Comparison of ENCODE assay signal across 18 cellular contexts in the genomic region with DNA sequence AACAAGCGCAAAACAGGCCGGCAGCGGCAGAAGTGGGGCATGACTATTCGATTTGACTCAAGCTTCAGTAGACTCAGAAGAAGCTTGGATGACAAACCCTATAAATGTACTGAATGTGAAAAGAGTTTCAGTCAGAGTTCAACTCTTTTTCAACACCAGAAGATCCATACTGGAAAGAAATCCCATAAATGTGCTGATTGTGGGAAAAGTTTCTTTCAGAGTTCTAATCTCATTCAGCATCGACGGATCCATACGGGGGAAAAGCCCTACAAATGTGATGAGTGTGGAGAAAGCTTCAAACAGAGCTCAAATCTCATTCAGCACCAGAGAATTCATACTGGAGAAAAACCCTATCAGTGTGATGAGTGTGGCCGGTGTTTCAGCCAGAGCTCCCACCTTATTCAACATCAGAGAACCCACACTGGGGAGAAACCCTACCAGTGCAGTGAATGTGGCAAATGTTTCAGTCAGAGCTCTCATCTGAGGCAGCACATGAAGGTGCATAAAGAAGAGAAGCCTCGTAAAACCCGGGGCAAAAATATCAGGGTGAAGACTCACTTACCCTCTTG. TPM values are rescaled to one million over a fixed set of nuclear protein-coding genes. Genes with fewer than 3 reads are reported as not detected.
A peak's percentile ranks its signal among the peaks of the same experiment; 100 is the strongest.
DNase-seq lines count a peak whose midpoint lies in the region; ATAC-seq and TF ChIP-seq lines count a peak whose summit lies in the region.
"Had no signal": no experiment of that assay in that cellular context is flagged by ENCODE, and none has a peak within 500 bp of the region (broad histone marks: within the 10 kb centered on the region; RNA-seq: fewer than 3 reads in every experiment).

No MANE protein-coding gene starts in this region.

- H3K9me3 ChIP-seq in IMR-90 (ENCODE audit: control insufficient read depth, insufficient read depth, low read length) = no peaks in the 10 kb centered on the region

- TF ChIP-seq CTCF in IMR-90 (conservative IDR thresholded peaks at IDR 0.05; ENCODE audit: low read depth, low read length) (no peak), neural crest cell (conservative IDR thresholded peaks at IDR 0.05) (no peak)

- H3K27me3 ChIP-seq in IMR-90 (ENCODE audit: control insufficient read depth, insufficient read depth, low read length) = no peaks in the 10 kb centered on the region

- H3K4me3 Mint-ChIP-seq in activated T-cell treated with anti-CD3 and anti-CD28 coated beads, Interleukin-2, amount 50 U/mL, for 4 hours = peak overlapping the region; percentile 25
- no peak overlapping the region for H3K4me3 Mint-ChIP-seq in central memory CD8-positive, alpha-beta T cell
- H3K4me3 Mint-ChIP-seq in neural crest cell = peak overlapping the region; percentile 89

- no peak for TF ChIP-seq RAD21 in IMR-90 (IDR thresholded peaks at IDR 0.05; ENCODE audit: low read length)

- H3K23ac ChIP-seq in IMR-90 (ENCODE audit: low read depth, low read length) = no peak overlapping the region

- peaks cover 6% of the 10 kb centered on the region for H3K36me3 ChIP-seq in IMR-90 (ENCODE audit: control insufficient read depth, insufficient read depth, low read length)

- no peak overlapping the region for H4K5ac ChIP-seq in IMR-90 (ENCODE audit: low read depth, low read length)

- POLR2A ChIA-PET in IMR-90 (lab: Charles Lee; ENCODE audit: unreplicated experiment) = interaction anchor here (0.7 kb wide), 1 partner anchor 25 kb away, joined by 3 read pairs; a partner anchor contains a TSS

- H3K27me3 Mint-ChIP-seq in activated T-cell treated with anti-CD3 and anti-CD28 coated beads, Interleukin-2, amount 50 U/mL, for 4 hours (ENCODE audit: low read depth) = no peaks in the 10 kb centered on the region
- H3K27me3 Mint-ChIP-seq in central memory CD8-positive, alpha-beta T cell = no peaks in the 10 kb centered on the region
- H3K27me3 Mint-ChIP-seq in neural crest cell (ENCODE audit: low read depth) = no peaks in the 10 kb centered on the region
- H3K27me3 Mint-ChIP-seq: CD4-positive, alpha-beta T cell had no signal

- H3K18ac ChIP-seq in IMR-90 (ENCODE audit: low read depth, low read length) = no peak overlapping the region

- H2AK9ac ChIP-seq in IMR-90 (replicated peaks; ENCODE audit: low read depth, low read length, poor library complexity) = no peak overlapping the region

- H3K79me1 ChIP-seq in IMR-90 (ENCODE audit: low read depth in 1 of 2, low read length in 2 of 2) = peaks cover 16 to 42% of the 10 kb centered on the region in 2 experiments

- no peak overlapping the region for H3K56ac ChIP-seq in IMR-90 (ENCODE audit: extremely low read depth, insufficient read depth, low read length)

- H3K9ac ChIP-seq in IMR-90 (ENCODE audit: low read depth, low read length) = no peak overlapping the region
- H3K9ac ChIP-seq: GM23248 had no signal

- H4K8ac ChIP-seq in IMR-90 (ENCODE audit: low read depth in 2 of 2, low read length in 2 of 2) = no peak overlapping the region

- BruUV-seq in IMR-90 (replicated peaks; lab: Mats Ljungman, UMichigan) = TSS peak; percentile 73

- H2BK15ac ChIP-seq in IMR-90 (ENCODE audit: low read depth, low read length) = no peak overlapping the region

- no peak overlapping the region for H3K27ac ChIP-seq in IMR-90 (ENCODE audit: insufficient read depth, low read length)
- H3K27ac ChIP-seq: GM23248 had no signal

- H3K14ac ChIP-seq in IMR-90 (replicated peaks; ENCODE audit: low read depth, low read length) = no peak overlapping the region

- ATAC-seq in activated T-cell treated with anti-CD3 and anti-CD28 coated beads, Interleukin-2, amount 50 U/mL, for 4 hours = no peak
- ATAC-seq in IMR-90 (ENCODE audit: low read depth) (no peak), HG02571 (IDR thresholded peaks at IDR 0.05; ENCODE audit: unreplicated experiment) (no peak)
- no peak for ATAC-seq in central memory CD8-positive, alpha-beta T cell (replicated peaks; ENCODE audit: extremely low read depth, poor library complexity, severe bottlenecking)

- H2BK120ac ChIP-seq in IMR-90 (ENCODE audit: low read depth, low read length) = no peak overlapping the region

- H3K4ac ChIP-seq in IMR-90 (ENCODE audit: low read depth, low read length) = no peak overlapping the region

- peaks cover 8% of the 10 kb centered on the region for H3K4me1 ChIP-seq in IMR-90 (ENCODE audit: control insufficient read depth, insufficient read depth, low read length)

- dilution Hi-C loops in IMR-90 (cut with HindIII; ENCODE audit: low sequenced_read_pairs, unreplicated experiment) = no loop called here

- no peak for TF ChIP-seq POLR2A in IMR-90 (IDR thresholded peaks at IDR 0.05; ENCODE audit: low read depth, low read length)

- peak overlapping the region; percentile 61 for H3K27ac Mint-ChIP-seq in central memory CD8-positive, alpha-beta T cell (ENCODE audit: low read depth)
- H3K27ac Mint-ChIP-seq in neural crest cell (ENCODE audit: unreplicated experiment) = no peak overlapping the region
- H3K27ac Mint-ChIP-seq: CD4-positive, alpha-beta T cell had no signal

- in situ Hi-C loops in IMR-90 (cut with MboI; ENCODE audit: low sequenced_read_pairs) = no loop called here

- no peak overlapping the region for H2BK20ac ChIP-seq in IMR-90 (ENCODE audit: low read depth, low read length)

- no peak overlapping the region for H3K4me2 ChIP-seq in IMR-90 (ENCODE audit: low read depth, low read length)

- H3K9me3 Mint-ChIP-seq in activated T-cell treated with anti-CD3 and anti-CD28 coated beads, Interleukin-2, amount 50 U/mL, for 4 hours = peaks cover 15% of the 10 kb centered on the region
- no peaks in the 10 kb centered on the region for H3K9me3 Mint-ChIP-seq in central memory CD8-positive, alpha-beta T cell
- peaks cover 2% of the 10 kb centered on the region for H3K9me3 Mint-ChIP-seq in neural crest cell

- no peak overlapping the region for H2BK5ac ChIP-seq in IMR-90 (ENCODE audit: low read depth, low read length, poor library complexity, severe bottlenecking)

- no peak overlapping the region for H3K4me3 ChIP-seq in IMR-90 (ENCODE audit: insufficient read depth, low read depth, low read length)
- H3K4me3 ChIP-seq: GM23248 had no signal

- H3K4me1 Mint-ChIP-seq in activated T-cell treated with anti-CD3 and anti-CD28 coated beads, Interleukin-2, amount 50 U/mL, for 4 hours (ENCODE audit: low read depth) = peaks cover 32% of the 10 kb centered on the region
- H3K4me1 Mint-ChIP-seq in central memory CD8-positive, alpha-beta T cell = peaks cover 32% of the 10 kb centered on the region
- peaks cover 29% of the 10 kb centered on the region for H3K4me1 Mint-ChIP-seq in neural crest cell

- H4K20me1 ChIP-seq in IMR-90 (ENCODE audit: insufficient read depth, low read length) = no peaks in the 10 kb centered on the region

- intact Hi-C loops in IMR-90 (cut with micrococcal nuclease) = loop anchor here (10.0 kb wide), 1 partner anchor 461 kb away; no protein-coding TSS in a partner anchor

- H2AFZ ChIP-seq in IMR-90 (replicated peaks; ENCODE audit: low read length, poor library complexity) = no peak overlapping the region
- H2AFZ ChIP-seq: GM23248 had no signal

- no peak for DNase-seq in activated T-cell treated with anti-CD3 and anti-CD28 coated beads, Interleukin-2, amount 50 U/mL, for 4 hours
- no peak for DNase-seq in activated T-cell treated with anti-CD3 and anti-CD28 coated beads, Interleukin-2, amount 50 U/mL, for 48 hours
- DNase-seq in IMR-90 = no peak
- DNase-seq in central memory CD8-positive, alpha-beta T cell (ENCODE audit: low spot score in 2 of 2) = no peak
- DNase-seq in neural crest cell (ENCODE audit: low read depth, low spot score) = no peak
- no peak for DNase-seq in T1000 (lab: John Stamatoyannopoulos, UW)
- no peak for DNase-seq in cortex of kidney (lab: John Stamatoyannopoulos, UW)
- DNase-seq: AML-193; CD4-positive, alpha-beta T cell; DMS79 treated with DMSO at 0.1 percent for 48 hours; GF-D8; GM23248; MV-4-11; NCI-H1436; NCI-H2029 treated with DMSO at 0.1 percent for 48 hours; NCI-H524; SHP77 treated with DMSO at 0.1 percent for 48 hours had no signal

- H4K91ac ChIP-seq in IMR-90 (ENCODE audit: insufficient read depth, low read depth, low read length) = no peak overlapping the region

- peaks cover 5% of the 10 kb centered on the region for H3K9me1 ChIP-seq in IMR-90 (ENCODE audit: insufficient read depth, low read length)

- no peak overlapping the region for H2AK5ac ChIP-seq in IMR-90 (ENCODE audit: low read depth, low read length)

- CTCF ChIA-PET in IMR-90 (lab: Yijun Ruan, JAX) = interaction anchor here (1.8 to 2.3 kb wide), 3 partner anchors 20 to 71 kb away, joined by 4 to 7 read pairs (median 5); no protein-coding TSS in a partner anchor

- WGBS in IMR-90 (ENCODE audit: extremely low coverage in 2 of 2, insufficient read length in 1 of 2), 2 experiments = 100% methylated on average over 2 of the region's 10 CpGs; no CpG with 5 or more reads in 1 of the 2 experiments

- peaks cover 30% of the 10 kb centered on the region for H3K36me3 Mint-ChIP-seq in activated T-cell treated with anti-CD3 and anti-CD28 coated beads, Interleukin-2, amount 50 U/mL, for 4 hours (ENCODE audit: insufficient read depth)
- H3K36me3 Mint-ChIP-seq in central memory CD8-positive, alpha-beta T cell (ENCODE audit: insufficient read depth) = peaks cover 27% of the 10 kb centered on the region
- H3K36me3 Mint-ChIP-seq in neural crest cell (ENCODE audit: low read depth) = peaks cover 42% of the 10 kb centered on the region

TF ChIP-seq in IMR-90, 13 proteins besides CTCF, POLR2A, EP300 and RAD21 (continues in another document):
- no peak for TF ChIP-seq NFE2L2 (IDR thresholded peaks at IDR 0.05; ENCODE audit: low read depth, low read length)

RNA-seq across cellular contexts. Expression of a gene that starts 2.8 kb away (rescaled TPM):
- 10 to 100 TPM; 16.4 to 22.9 (median 22.7) TPM for total RNA-seq in activated T-cell treated with anti-CD3 and anti-CD28 coated beads, Interleukin-2, amount 50 U/mL, for 4 hours
- 12.4 and 18.6 TPM in 2 replicates for total RNA-seq in IMR-90 (2012; rRNA removed)
- 8.4 and 10.6 TPM in 2 replicates for polyA plus RNA-seq in IMR-90 (2012; rRNA removed)
- 1.7 and 2.4 TPM in 2 replicates for polyA plus RNA-seq in IMR-90 (2012; cell fraction: cytosol; rRNA removed)
- polyA plus RNA-seq in IMR-90 (2012; cell fraction: nucleus; rRNA removed; ENCODE audit: low replicate concordance) = 0.39 and 4.0 TPM in 2 replicates
- total RNA-seq in neural crest cell = 51.0 and 52.8 TPM in 2 replicates

RNA-seq across cellular contexts. Expression of a gene that starts 24.9 kb away (rescaled TPM):
- total RNA-seq in activated T-cell treated with anti-CD3 and anti-CD28 coated beads, Interleukin-2, amount 50 U/mL, for 4 hours = under 1 TPM; 0.20 to 0.24 (median 0.22) TPM
- total RNA-seq in IMR-90 (2012; rRNA removed) (11.7 and 13.6 TPM in 2 replicates), neural crest cell (0.50 and 1.1 TPM in 2 replicates)
- 19.7 and 30.0 TPM in 2 replicates for polyA plus RNA-seq in IMR-90 (2012; rRNA removed)
- 16.4 and 30.1 TPM in 2 replicates for polyA plus RNA-seq in IMR-90 (2012; cell fraction: cytosol; rRNA removed)
- 18.4 and 24.2 TPM in 2 replicates for polyA plus RNA-seq in IMR-90 (2012; cell fraction: nucleus; rRNA removed; ENCODE audit: low replicate concordance)
- total RNA-seq: CD4-positive, alpha-beta T cell had no signal

RNA-seq across cellular contexts. Expression of a gene that starts 43.9 kb away (rescaled TPM):
- under 1 TPM; 0.28 to 0.61 (median 0.33) TPM for total RNA-seq in activated T-cell treated with anti-CD3 and anti-CD28 coated beads, Interleukin-2, amount 50 U/mL, for 4 hours
- total RNA-seq in IMR-90 (2012; rRNA removed) = 5.9 and 6.1 TPM in 2 replicates
- 8.6 and 10.1 TPM in 2 replicates for polyA plus RNA-seq in IMR-90 (2012; rRNA removed)
- polyA plus RNA-seq in IMR-90 (2012; cell fraction: cytosol; rRNA removed) = 4.5 and 6.1 TPM in 2 replicates
- polyA plus RNA-seq in IMR-90 (2012; cell fraction: nucleus; rRNA removed; ENCODE audit: low replicate concordance) = 46.1 and 53.0 TPM in 2 replicates
- total RNA-seq in neural crest cell = 16.4 and 18.6 TPM in 2 replicates
